1 cellular context compared by ENCODE assay signal in genomic region chr9:114389612-114390368, GRCh38.
TF ChIP-seq lines count a peak whose summit lies in the region.

No MANE protein-coding gene starts in this region.

TF ChIP-seq in K562, 482 proteins besides CTCF, POLR2A, EP300 and RAD21 (continued from another document):
- no peak for TF ChIP-seq ZBTB40 (IDR thresholded peaks at IDR 0.05)
- TF ChIP-seq ZBTB40 (CRISPR knock-in tag; IDR thresholded peaks at IDR 0.05), result no peak
- TF ChIP-seq RBFOX2 (IDR thresholded peaks at IDR 0.05; ENCODE audit: low read depth, low read length), result peak; percentile 60
